11 cellular contexts compared by ENCODE assay signal in the genomic region with DNA sequence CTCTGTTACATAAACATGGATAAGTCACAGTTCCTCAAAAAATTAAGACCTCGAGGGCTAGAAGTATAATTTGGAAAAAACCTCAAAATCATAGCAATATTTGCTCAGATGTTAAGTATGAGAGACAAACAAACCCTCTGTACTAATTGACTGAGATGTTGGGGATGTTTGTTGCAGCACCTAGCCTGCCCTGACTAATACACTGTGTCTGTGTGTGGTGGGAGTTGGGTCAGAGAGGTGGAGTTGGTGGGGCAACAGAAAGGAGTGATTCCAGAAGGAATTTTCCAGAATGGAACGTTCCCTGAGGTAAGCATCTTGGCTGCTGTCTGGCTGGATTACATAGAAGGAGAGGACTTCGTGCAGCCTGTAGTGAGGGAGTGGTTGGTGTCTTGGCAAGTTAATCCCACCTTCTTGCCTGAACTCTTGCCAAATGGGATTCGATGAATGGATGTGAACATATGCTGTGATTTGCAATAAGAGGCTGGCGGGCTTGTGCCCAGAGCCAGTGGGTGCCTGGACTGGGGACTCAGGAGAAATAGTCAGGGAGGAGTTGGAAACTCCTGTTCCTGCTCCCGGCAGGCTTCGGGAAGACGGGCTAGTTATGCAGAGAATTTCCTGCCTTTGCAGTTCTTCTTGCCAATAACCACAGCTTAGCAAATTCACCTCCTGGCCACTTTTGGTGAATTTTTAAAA. TPM values are rescaled to one million over a fixed set of nuclear protein-coding genes. Genes with fewer than 3 reads are reported as not detected.
DNase-seq lines count a peak whose midpoint lies in the region; ATAC-seq and TF ChIP-seq lines count a peak whose summit lies in the region.
"Had no signal": no experiment of that assay in that cellular context is flagged by ENCODE, and none has a peak within 500 bp of the region (broad histone marks: within the 10 kb centered on the region; RNA-seq: fewer than 3 reads in every experiment).

No MANE protein-coding gene starts in this region.

- ATAC-seq in right cardiac atrium (peak; percentile 61 to 67), gastrocnemius medialis (peak in 1 of 2 donors; percentile 13), GM19397 (IDR thresholded peaks at IDR 0.05; ENCODE audit: unreplicated experiment) (no peak)
- ATAC-seq: effector memory CD8-positive, alpha-beta T cell had no signal

- intact Hi-C loops in right cardiac atrium (cut with DNase I) (no loop called here), gastrocnemius medialis (cut with DNase I; ENCODE audit: low total_unique reads) (no loop called here)

- TF ChIP-seq POLR2A in gastrocnemius medialis (IDR thresholded peaks at IDR 0.05), result no peak

- peak overlapping the region; percentile 14 for H3K27ac ChIP-seq in right cardiac atrium (ENCODE audit: low read length)
- H3K27ac ChIP-seq in gastrocnemius medialis, result peak overlapping the region; percentile 47 to 60 (median 56)
- no peak overlapping the region for H3K27ac ChIP-seq in WERI-Rb-1

- DNase-seq in ELF-1 (ENCODE audit: low read depth, low spot score), result peak; percentile 41
- peak; percentile 80 for DNase-seq in astrocyte of the spinal cord (ENCODE audit: low read depth, low spot score)
- peak in 2 of 3 donors; percentile 55 to 79 for DNase-seq in right cardiac atrium
- peak in 1 of 2 donors; percentile 35 for DNase-seq in gastrocnemius medialis
- no peak for DNase-seq in RPMI8226
- no peak for DNase-seq in SW480 (ENCODE audit: low spot score)
- DNase-seq in WERI-Rb-1, result no peak
- DNase-seq: effector memory CD8-positive, alpha-beta T cell; NCI-H1092 had no signal

- H3K9me3 ChIP-seq in right cardiac atrium (ENCODE audit: control insufficient read depth, low read length) (no peaks in the 10 kb centered on the region), gastrocnemius medialis (no peaks in the 10 kb centered on the region), WERI-Rb-1 (ENCODE audit: severe bottlenecking) (no peaks in the 10 kb centered on the region)

- H3K4me1 ChIP-seq in right cardiac atrium (ENCODE audit: control insufficient read depth, insufficient read depth, low read length) (peaks cover 8% of the 10 kb centered on the region), gastrocnemius medialis (peaks cover 14 to 21% of the 10 kb centered on the region in 2 donors)

- no peak for TF ChIP-seq CTCF in astrocyte of the spinal cord (IDR thresholded peaks at IDR 0.05; ENCODE audit: low read depth, low read length)
- no peak for TF ChIP-seq CTCF in gastrocnemius medialis (IDR thresholded peaks at IDR 0.05 in 4 of 5, conservative IDR thresholded peaks at IDR 0.05 in 1 of 5)
- no peak for TF ChIP-seq CTCF in WERI-Rb-1 (IDR thresholded peaks at IDR 0.05; ENCODE audit: low read depth, low read length)

- in situ Hi-C loops in astrocyte of the spinal cord (cut with HindIII; ENCODE audit: low sequenced_read_pairs), result no loop called here
- in situ Hi-C loops in gastrocnemius medialis (cut with MboI; ENCODE audit: low sequenced_read_pairs in 4 of 4), result no loop called here

- H3K36me3 ChIP-seq in gastrocnemius medialis (no peaks in the 10 kb centered on the region), WERI-Rb-1 (no peaks in the 10 kb centered on the region)

- H3K27me3 ChIP-seq in right cardiac atrium (ENCODE audit: control insufficient read depth, insufficient read depth) (no peaks in the 10 kb centered on the region), gastrocnemius medialis (peaks cover 0 to 3% (median 0%) of the 10 kb centered on the region in 3 donors), WERI-Rb-1 (ENCODE audit: insufficient read depth, low read depth, severe bottlenecking) (no peaks in the 10 kb centered on the region)

- H3K4me3 ChIP-seq in astrocyte of the spinal cord (ENCODE audit: low read depth, low read length), result no peak overlapping the region
- peak overlapping the region; percentile 30 for H3K4me3 ChIP-seq in right cardiac atrium (ENCODE audit: low read length)
- peak overlapping the region; percentile 24 to 41 (median 30) for H3K4me3 ChIP-seq in gastrocnemius medialis
- no peak overlapping the region for H3K4me3 ChIP-seq in WERI-Rb-1 (ENCODE audit: low read depth, low read length)

- WGBS in right cardiac atrium, result 47% methylated on average over 8 of the region's 8 CpGs

RNA-seq across cellular contexts. Expression of gene FAM180A, which starts 9.3 kb away (rescaled TPM):
- 10 to 100 TPM in 1 of 4 donors, 1 to 10 TPM in 3; 1.6 to 11.3 (median 8.1) TPM for total RNA-seq in right cardiac atrium
- polyA plus RNA-seq in right cardiac atrium, result 3.7 TPM
- total RNA-seq in gastrocnemius medialis, result 1 to 10 TPM in 2 of 4 donors, under 1 TPM in 1, not detected in 1; 0.65 to 1.9 (median 1.4) TPM
- total RNA-seq: neural crest cell had no signal

RNA-seq across cellular contexts. Expression of gene SLC13A4, which starts 29.9 kb away (rescaled TPM):
- total RNA-seq in right cardiac atrium, result under 1 TPM in 2 of 4 donors, not detected in 2; 0.23 to 0.41 TPM
- polyA plus RNA-seq in right cardiac atrium, result 0.16 TPM
- total RNA-seq in gastrocnemius medialis, result not detected

Comparison
In these comparisons a context has a peak if more than half of its experiments do, and no peak if none do; other contexts are left out.
1. DNase-seq: peak in ELF-1 (single experiment), astrocyte of the spinal cord (single experiment) and right cardiac atrium (2 of 3); none in RPMI8226 (single experiment), SW480 (single experiment) and WERI-Rb-1 (single experiment).
2. H3K4me3 ChIP-seq: peak in right cardiac atrium (single experiment) and gastrocnemius medialis (4 of 4); none in astrocyte of the spinal cord (single experiment) and WERI-Rb-1 (single experiment).